ENCODE assay signal across 22 cellular contexts in genomic region chr3:29940759-29941319, GRCh38.
"Had no signal": no experiment of that assay in that cellular context is flagged by ENCODE, and none has a peak within 500 bp of the region (broad histone marks: within the 10 kb centered on the region; RNA-seq: fewer than 3 reads in every experiment).

No MANE protein-coding gene starts in this region.

- H3K4me3 ChIP-seq: colonic mucosa, dorsolateral prefrontal cortex, esophagus squamous epithelium, gastroesophageal sphincter, neural progenitor cell, prostate gland had no signal

- H3K27ac ChIP-seq: colonic mucosa, dorsolateral prefrontal cortex, esophagus squamous epithelium, gastroesophageal sphincter, neural progenitor cell, prostate gland had no signal

- H3K9me3 Mint-ChIP-seq: activated B cell treated with CpG ODN at 0.5 μM for 24 hours; activated T-cell treated with anti-CD3 and anti-CD28 coated beads, Interleukin-2, amount 50 U/mL, for 4 hours; effector memory CD8-positive, alpha-beta T cell; memory B cell; naive thymus-derived CD8-positive, alpha-beta T cell; neural progenitor cell; T-helper 1 cell treated with Interleukin-12 subunit alpha and Interleukin-12 subunit beta and Interleukin-4 antibody, amounts not matched to agents 30 μg/mL and 1 μg/mL, for 36 hours had no signal

- H3K36me3 ChIP-seq: colonic mucosa, esophagus squamous epithelium, gastroesophageal sphincter, neural progenitor cell, prostate gland had no signal

- H3K9me3 ChIP-seq: colonic mucosa, esophagus squamous epithelium, gastroesophageal sphincter, prostate gland had no signal

- H3K4me2 ChIP-seq: neural progenitor cell had no signal

- H3K9ac ChIP-seq: neural progenitor cell had no signal

- DNase-seq: activated B cell treated with CpG ODN at 0.5 μM for 24 hours; activated CD4-positive, alpha-beta T cell treated with anti-CD3 and anti-CD28 coated beads for 36 hours; activated CD4-positive, alpha-beta T cell treated with anti-CD3 and anti-CD28 coated beads, Interleukin-2, amount 50 U/mL, for 48 hours; activated CD8-positive, alpha-beta memory T cell treated with anti-CD3 and anti-CD28 coated beads, Interleukin-2, amount 50 U/mL, for 48 hours; activated naive CD4-positive, alpha-beta T cell; activated T-cell treated with anti-CD3 and anti-CD28 coated beads, Interleukin-2, amount 50 U/mL, for 4 hours; colonic mucosa; dorsolateral prefrontal cortex; effector memory CD8-positive, alpha-beta T cell; esophagus squamous epithelium; head of caudate nucleus; left cardiac atrium; naive thymus-derived CD8-positive, alpha-beta T cell; stimulated activated CD4-positive, alpha-beta T cell treated with anti-CD3 and anti-CD28 coated beads, Interleukin-4, amount 100 ng/mL, for 4 hours; stimulated activated naive CD8-positive, alpha-beta T cell treated with anti-CD3 and anti-CD28 coated beads, Interleukin-15, Interleukin-2, amounts not matched to agents 100 U/mL and 50 U/mL, for 24 hours; T1000 had no signal

- H3K4me1 ChIP-seq: colonic mucosa, neural progenitor cell, prostate gland had no signal

- H3K27me3 Mint-ChIP-seq: activated B cell treated with CpG ODN at 0.5 μM for 24 hours had no signal

- H3K36me3 Mint-ChIP-seq: activated naive CD8-positive, alpha-beta T cell; memory B cell; naive thymus-derived CD8-positive, alpha-beta T cell; neural progenitor cell had no signal

- H3K27ac Mint-ChIP-seq: activated B cell treated with CpG ODN at 0.5 μM for 24 hours; activated CD4-positive, alpha-beta T cell treated with anti-CD3 and anti-CD28 coated beads for 36 hours; activated naive CD8-positive, alpha-beta T cell; effector memory CD8-positive, alpha-beta T cell; memory B cell; naive thymus-derived CD8-positive, alpha-beta T cell; neural progenitor cell; T-helper 1 cell treated with Interleukin-12 subunit alpha and Interleukin-12 subunit beta and Interleukin-4 antibody, amounts not matched to agents 30 μg/mL and 1 μg/mL, for 36 hours had no signal

- H2AFZ ChIP-seq: neural progenitor cell had no signal

- H3K27me3 ChIP-seq: colonic mucosa, dorsolateral prefrontal cortex, esophagus squamous epithelium, gastroesophageal sphincter, neural progenitor cell had no signal

- H3K4me1 Mint-ChIP-seq: activated B cell treated with CpG ODN at 0.5 μM for 24 hours; naive thymus-derived CD8-positive, alpha-beta T cell had no signal

- ATAC-seq: activated CD4-positive, alpha-beta T cell treated with anti-CD3 and anti-CD28 coated beads for 36 hours; activated T-cell treated with anti-CD3 and anti-CD28 coated beads, Interleukin-2, amount 50 U/mL, for 4 hours; effector memory CD8-positive, alpha-beta T cell; gastroesophageal sphincter; left cardiac atrium; naive thymus-derived CD8-positive, alpha-beta T cell; stimulated activated naive CD8-positive, alpha-beta T cell treated with anti-CD3 and anti-CD28 coated beads, Interleukin-15, Interleukin-2, amounts not matched to agents 100 U/mL and 50 U/mL, for 24 hours had no signal

- H3K4me3 Mint-ChIP-seq: activated B cell treated with CpG ODN at 0.5 μM for 24 hours; activated CD4-positive, alpha-beta T cell treated with anti-CD3 and anti-CD28 coated beads for 36 hours; activated naive CD8-positive, alpha-beta T cell; activated T-cell treated with anti-CD3 and anti-CD28 coated beads, Interleukin-2, amount 50 U/mL, for 4 hours; effector memory CD8-positive, alpha-beta T cell; memory B cell; naive thymus-derived CD8-positive, alpha-beta T cell; neural progenitor cell; T-helper 1 cell treated with Interleukin-12 subunit alpha and Interleukin-12 subunit beta and Interleukin-4 antibody, amounts not matched to agents 30 μg/mL and 1 μg/mL, for 36 hours had no signal
